ENCODE assay signal across 18 cellular contexts in genomic region chr1:227926896-227927885, GRCh38. TPM values are rescaled to one million over a fixed set of nuclear protein-coding genes. Genes with fewer than 3 reads are reported as not detected.
DNase-seq lines count a peak whose midpoint lies in the region; ATAC-seq, FAIRE-seq and TF ChIP-seq lines count a peak whose summit lies in the region.
"Had no signal": no experiment of that assay in that cellular context is flagged by ENCODE, and none has a peak within 500 bp of the region (broad histone marks: within the 10 kb centered on the region; RNA-seq: fewer than 3 reads in every experiment).

No MANE protein-coding gene starts in this region.

- peaks cover 0 to 7% (median 0%) of the 10 kb centered on the region in 9 donors for H3K36me3 ChIP-seq in heart right ventricle
- H3K36me3 ChIP-seq in HEK293 (ENCODE audit: control insufficient read depth in 2 of 2, insufficient read depth in 1 of 2, low read length in 2 of 2) = no peaks in the 10 kb centered on the region
- no peaks in the 10 kb centered on the region for H3K36me3 ChIP-seq in kidney (ENCODE audit: control insufficient read depth in 1 of 2, insufficient read depth in 2 of 2, low read length in 2 of 2)

- TF ChIP-seq CTCF in heart right ventricle (IDR thresholded peaks at IDR 0.05) = no peak
- no peak for TF ChIP-seq CTCF in HEK293 (tag by site-specific recombination; IDR thresholded peaks at IDR 0.05)
- TF ChIP-seq CTCF in kidney (IDR thresholded peaks at IDR 0.05; ENCODE audit: borderline replicate concordance, extremely low read depth, insufficient read depth) = no peak

- H3K9me3 ChIP-seq in heart right ventricle = no peaks in the 10 kb centered on the region
- H3K9me3 ChIP-seq in HEK293 (ENCODE audit: control insufficient read depth, insufficient read depth, low read depth, low read length) = no peaks in the 10 kb centered on the region
- H3K9me3 ChIP-seq in kidney (ENCODE audit: control insufficient read depth in 1 of 2, low read length in 2 of 2) = no peaks in the 10 kb centered on the region

- POLR2A ChIA-PET in HEK293 (lab: Yijun Ruan, JAX) (no interaction called here), HEK293T (lab: Yijun Ruan, JAX) (no interaction called here)

- 89 to 95% methylated on average over 20 of the region's 20 CpGs for WGBS in heart right ventricle, 2 donors

- H3K4me3 ChIP-seq in heart right ventricle (no peak overlapping the region), HEK293 (ENCODE audit: low read depth, low read length) (no peak overlapping the region), kidney (ENCODE audit: low read length in 2 of 2) (no peak overlapping the region)
- H3K4me3 ChIP-seq: GM12878, GM23248 had no signal

- H3K9ac ChIP-seq in kidney (ENCODE audit: low read length in 2 of 2) = no peak overlapping the region
- H3K9ac ChIP-seq: GM23248 had no signal

- H3K27ac ChIP-seq in heart right ventricle (no peak overlapping the region), HEK293 (ENCODE audit: extremely low read depth, low read depth, low read length) (no peak overlapping the region), kidney (ENCODE audit: low read depth in 2 of 2, low read length in 2 of 2) (no peak overlapping the region)
- H3K27ac ChIP-seq: C4-2B, GM23248 had no signal

- DNase-seq in left ventricle myocardium superior (peak; percentile 19), heart right ventricle (no peak), kidney (peak; percentile 54), NAMALWA (ENCODE audit: low spot score) (no peak), HEK293T (ENCODE audit: extremely low spot score) (no peak)
- no peak for DNase-seq in activated CD4-positive, CD25-positive, alpha-beta regulatory T cell treated with anti-CD3 and anti-CD28 coated beads, Interleukin-2, amount 50 U/mL, for 72 hours
- DNase-seq: DMS79, GM23248, HFFc6 had no signal

- H3K4me1 ChIP-seq in heart right ventricle = no peaks in the 10 kb centered on the region
- H3K4me1 ChIP-seq in HEK293 (ENCODE audit: control insufficient read depth, insufficient read depth, low read length) = no peaks in the 10 kb centered on the region
- no peaks in the 10 kb centered on the region for H3K4me1 ChIP-seq in kidney (ENCODE audit: control insufficient read depth in 1 of 2, insufficient read depth in 1 of 2, low read depth in 1 of 2, low read length in 2 of 2)

- CTCF ChIA-PET in HEK293 (lab: Yijun Ruan, JAX) (no interaction called here), HEK293T (lab: Yijun Ruan, JAX) (no interaction called here)

- intact Hi-C loops in left ventricle myocardium superior (cut with micrococcal nuclease) (no loop called here), heart right ventricle (cut with DNase I) (no loop called here), kidney (cut with DNase I) (no loop called here)

- FAIRE-seq in kidney (lab: Jason Lieb, UNC) = no peak
- FAIRE-seq: A204.1, GM12878, GM18507, H54, HepG2, HTR-8/SVneo had no signal

- H3K27me3 ChIP-seq in heart right ventricle = no peaks in the 10 kb centered on the region

- ATAC-seq in left ventricle myocardium superior = no peak
- ATAC-seq in heart right ventricle = no peak
- ATAC-seq: GM12878, HepG2 had no signal

TF ChIP-seq in HEK293, 187 proteins besides CTCF, POLR2A, EP300 and RAD21:
- TF ChIP-seq ZNF138 (tag by site-specific recombination; IDR thresholded peaks at IDR 0.05; ENCODE audit: borderline replicate concordance) (no peak), GLIS2 (tag by site-specific recombination; IDR thresholded peaks at IDR 0.05) (peak; percentile 19; the same call in 1 of the 2 replicates), ZNF132 (tag by site-specific recombination; IDR thresholded peaks at IDR 0.05; ENCODE audit: borderline replicate concordance) (no peak), ZNF580 (tag by site-specific recombination; IDR thresholded peaks at IDR 0.05) (no peak)

TF ChIP-seq in HEK293T, 16 proteins besides CTCF, POLR2A, EP300 and RAD21:
- TF ChIP-seq L3MBTL2 (conservative IDR thresholded peaks at IDR 0.05) (no peak), BHLHE40 (IDR thresholded peaks at IDR 0.05; ENCODE audit: borderline replicate concordance) (no peak), TARDBP (IDR thresholded peaks at IDR 0.05) (no peak), FOXK2 (IDR thresholded peaks at IDR 0.05) (no peak), LEF1 (IDR thresholded peaks at IDR 0.05; ENCODE audit: borderline replicate concordance) (no peak), SUZ12 (IDR thresholded peaks at IDR 0.05) (no peak), ZNF384 (IDR thresholded peaks at IDR 0.05) (no peak), NFRKB (IDR thresholded peaks at IDR 0.05) (no peak), FOXA1 (IDR thresholded peaks at IDR 0.05) (no peak), SP1 (IDR thresholded peaks at IDR 0.05) (no peak), FOXM1 (IDR thresholded peaks at IDR 0.05; ENCODE audit: borderline replicate concordance) (no peak), CTBP1 (IDR thresholded peaks at IDR 0.05; ENCODE audit: borderline replicate concordance) (no peak), HDGF (IDR thresholded peaks at IDR 0.05; ENCODE audit: borderline replicate concordance) (no peak), ELF4 (IDR thresholded peaks at IDR 0.05) (no peak), PKNOX1 (IDR thresholded peaks at IDR 0.05) (no peak), ARNT (IDR thresholded peaks at IDR 0.05) (no peak)

RNA-seq across cellular contexts. Expression of gene WNT9A, which starts 20.5 kb away (rescaled TPM):
- total RNA-seq in left ventricle myocardium superior = 2.5 TPM
- 10 to 100 TPM in 5 of 10 donors, 1 to 10 TPM in 3, under 1 TPM in 2; 0.39 to 27.9 (median 8.6) TPM for total RNA-seq in heart right ventricle
- under 1 TPM; 0.39 to 0.80 TPM for polyA plus RNA-seq in heart right ventricle
- total RNA-seq in kidney = 3.1 TPM
- polyA plus RNA-seq in kidney (ENCODE audit: insufficient read depth, low read depth, low replicate concordance) = 0.58 TPM
- total RNA-seq: B cell, GM12878 had no signal
- polyA plus RNA-seq: GM12878, HepG2 had no signal

Comparison
In these comparisons a context has a peak if more than half of its experiments do, and no peak if none do; other contexts are left out.
1. DNase-seq: peak in left ventricle myocardium superior (single experiment) and kidney (single experiment); none in heart right ventricle (0 of 2), NAMALWA (single experiment), HEK293T (single experiment) and activated CD4-positive, CD25-positive, alpha-beta regulatory T cell treated with anti-CD3 and anti-CD28 coated beads, Interleukin-2, amount 50 U/mL, for 72 hours (single experiment).